In genomic region chr6:31058128-31058894, GRCh38 we compare ENCODE assay signal across 9 cellular contexts. TPM values are rescaled to one million over a fixed set of nuclear protein-coding genes. Genes with fewer than 3 reads are reported as not detected.
A peak's percentile ranks its signal among the peaks of the same experiment; 100 is the strongest.
DNase-seq lines count a peak whose midpoint lies in the region; ATAC-seq, FAIRE-seq and TF ChIP-seq lines count a peak whose summit lies in the region.
"Had no signal": no experiment of that assay in that cellular context is flagged by ENCODE, and none has a peak within 500 bp of the region (broad histone marks: within the 10 kb centered on the region; RNA-seq: fewer than 3 reads in every experiment).

No MANE protein-coding gene starts in this region.

- peaks cover 16% of the 10 kb centered on the region for H3K27me3 Mint-ChIP-seq in activated CD4-positive, alpha-beta T cell treated with anti-CD3 and anti-CD28 coated beads, Interleukin-2, amount 10 ng/mL, durations not matched to agents 24 days and 14 days

- DNase-seq in DMS53 treated with DMSO at 0.1 percent for 48 hours (lab: John Stamatoyannopoulos, UW; ENCODE audit: unreplicated experiment) (peak; percentile 46), amniotic stem cell (lab: John Stamatoyannopoulos, UW) (peak; percentile 55), kidney (no peak), upper lobe of right lung (no peak)
- DNase-seq in stimulated activated CD4-positive, alpha-beta T cell treated with anti-CD3 and anti-CD28 coated beads, Interleukin-4, amount 100 ng/mL, for 24 hours = no peak
- DNase-seq in activated CD8-positive, alpha-beta memory T cell treated with anti-CD3 and anti-CD28 coated beads for 24 hours = no peak
- DNase-seq in activated CD4-positive, alpha-beta T cell treated with anti-CD3 and anti-CD28 coated beads, Interleukin-2, amount 10 ng/mL, durations not matched to agents 24 days and 14 days = no peak

- H3K27me3 ChIP-seq in HUES48 (ENCODE audit: control insufficient read depth, insufficient read depth, low read length) (no peaks in the 10 kb centered on the region), upper lobe of right lung (no peaks in the 10 kb centered on the region)

- H3K4me3 ChIP-seq in HUES48 (ENCODE audit: low read depth, low read length) (no peak overlapping the region), kidney (ENCODE audit: low read length in 2 of 2) (no peak overlapping the region), upper lobe of right lung (no peak overlapping the region)

- H3K4me1 Mint-ChIP-seq in activated CD4-positive, alpha-beta T cell treated with anti-CD3 and anti-CD28 coated beads, Interleukin-2, amount 10 ng/mL, durations not matched to agents 24 days and 14 days = peaks cover 2% of the 10 kb centered on the region

- no peak for FAIRE-seq in kidney (lab: Jason Lieb, UNC)

- no peak overlapping the region for H3K4me3 Mint-ChIP-seq in activated CD4-positive, alpha-beta T cell treated with anti-CD3 and anti-CD28 coated beads, Interleukin-2, amount 10 ng/mL, durations not matched to agents 24 days and 14 days

- H3K27ac ChIP-seq in HUES48 (ENCODE audit: low read depth, low read length) (peak overlapping the region; percentile 11), kidney (ENCODE audit: low read depth in 2 of 2, low read length in 2 of 2) (no peak overlapping the region), upper lobe of right lung (no peak overlapping the region)

- no peaks in the 10 kb centered on the region for H3K36me3 Mint-ChIP-seq in activated CD4-positive, alpha-beta T cell treated with anti-CD3 and anti-CD28 coated beads, Interleukin-2, amount 10 ng/mL, durations not matched to agents 24 days and 14 days (ENCODE audit: low read depth)

- H3K36me3 ChIP-seq in HUES48 (ENCODE audit: control insufficient read depth, insufficient read depth, low read length) (no peaks in the 10 kb centered on the region), kidney (ENCODE audit: control insufficient read depth in 1 of 2, insufficient read depth in 2 of 2, low read length in 2 of 2) (no peaks in the 10 kb centered on the region), upper lobe of right lung (no peaks in the 10 kb centered on the region)

- ATAC-seq in upper lobe of right lung = peak; percentile 72

- H3K9me3 Mint-ChIP-seq in activated CD4-positive, alpha-beta T cell treated with anti-CD3 and anti-CD28 coated beads, Interleukin-2, amount 10 ng/mL, durations not matched to agents 24 days and 14 days = no peaks in the 10 kb centered on the region

- H3K4me1 ChIP-seq in HUES48 (ENCODE audit: control insufficient read depth, insufficient read depth, low read length) = peaks cover 4% of the 10 kb centered on the region; the same call in 1 of the 2 replicates
- H3K4me1 ChIP-seq in kidney (ENCODE audit: control insufficient read depth in 1 of 2, insufficient read depth in 1 of 2, low read depth in 1 of 2, low read length in 2 of 2) = no peaks in the 10 kb centered on the region
- H3K4me1 ChIP-seq in upper lobe of right lung = peaks cover 7% of the 10 kb centered on the region

- no peak overlapping the region for H3K27ac Mint-ChIP-seq in activated CD4-positive, alpha-beta T cell treated with anti-CD3 and anti-CD28 coated beads, Interleukin-2, amount 10 ng/mL, durations not matched to agents 24 days and 14 days

- H3K9me3 ChIP-seq in HUES48 (ENCODE audit: control insufficient read depth, insufficient read depth, low read length) = no peaks in the 10 kb centered on the region
- H3K9me3 ChIP-seq in kidney (ENCODE audit: control insufficient read depth in 1 of 2, low read length in 2 of 2) = no peaks in the 10 kb centered on the region
- H3K9me3 ChIP-seq in upper lobe of right lung = no peaks in the 10 kb centered on the region

- H3K9ac ChIP-seq in HUES48 (ENCODE audit: low read depth, low read length) (no peak overlapping the region), kidney (ENCODE audit: low read length in 2 of 2) (no peak overlapping the region)

- intact Hi-C loops in kidney (cut with DNase I) (no loop called here), upper lobe of right lung (cut with DNase I) (no loop called here)
- intact Hi-C loops in activated CD4-positive, alpha-beta T cell treated with anti-CD3 and anti-CD28 coated beads, Interleukin-2, amount 10 ng/mL, durations not matched to agents 24 days and 14 days (cut with micrococcal nuclease) = no loop called here

- peak; percentile 27 for TF ChIP-seq CTCF in kidney (IDR thresholded peaks at IDR 0.05; ENCODE audit: borderline replicate concordance, extremely low read depth, insufficient read depth)
- peak; percentile 59 for TF ChIP-seq CTCF in upper lobe of right lung (IDR thresholded peaks at IDR 0.05)

RNA-seq across cellular contexts. Expression of gene MUC22, which starts 48.0 kb away (rescaled TPM):
- total RNA-seq in kidney (not detected), upper lobe of right lung (not detected)
- not detected for polyA plus RNA-seq in kidney (ENCODE audit: insufficient read depth, low read depth, low replicate concordance)
- total RNA-seq in activated CD4-positive, alpha-beta T cell treated with anti-CD3 and anti-CD28 coated beads, Interleukin-2, amount 10 ng/mL, durations not matched to agents 24 days and 14 days = not detected in 2 replicates
- total RNA-seq: T-helper 1 cell treated with Interleukin-12 subunit alpha and Interleukin-12 subunit beta and Interleukin-4 antibody, amounts not matched to agents 30 ng/mL and 1 ng/mL, for 36 hours had no signal

RNA-seq across cellular contexts. Expression of gene C6orf15, which starts 54.1 kb away (rescaled TPM):
- total RNA-seq in kidney (not detected), upper lobe of right lung (not detected)
- polyA plus RNA-seq in kidney (ENCODE audit: insufficient read depth, low read depth, low replicate concordance) = not detected
- total RNA-seq in activated CD4-positive, alpha-beta T cell treated with anti-CD3 and anti-CD28 coated beads, Interleukin-2, amount 10 ng/mL, durations not matched to agents 24 days and 14 days = not detected in 2 replicates
- total RNA-seq: T-helper 1 cell treated with Interleukin-12 subunit alpha and Interleukin-12 subunit beta and Interleukin-4 antibody, amounts not matched to agents 30 ng/mL and 1 ng/mL, for 36 hours had no signal

RNA-seq across cellular contexts. Expression of gene PSORS1C1, which starts 56.3 kb away (rescaled TPM):
- total RNA-seq in kidney = 3.6 TPM
- polyA plus RNA-seq in kidney (ENCODE audit: insufficient read depth, low read depth, low replicate concordance) = 2.1 TPM
- total RNA-seq in upper lobe of right lung = 8.2 TPM
- total RNA-seq in activated CD4-positive, alpha-beta T cell treated with anti-CD3 and anti-CD28 coated beads, Interleukin-2, amount 10 ng/mL, durations not matched to agents 24 days and 14 days = not detected in 2 replicates
- total RNA-seq: T-helper 1 cell treated with Interleukin-12 subunit alpha and Interleukin-12 subunit beta and Interleukin-4 antibody, amounts not matched to agents 30 ng/mL and 1 ng/mL, for 36 hours had no signal

Comparison
In these comparisons a context has a peak if more than half of its experiments do, and no peak if none do; other contexts are left out.
1. DNase-seq: peak in DMS53 treated with DMSO at 0.1 percent for 48 hours (single experiment) and amniotic stem cell (single experiment); none in kidney (single experiment), upper lobe of right lung (single experiment), stimulated activated CD4-positive, alpha-beta T cell treated with anti-CD3 and anti-CD28 coated beads, Interleukin-4, amount 100 ng/mL, for 24 hours (single experiment), activated CD8-positive, alpha-beta memory T cell treated with anti-CD3 and anti-CD28 coated beads for 24 hours (single experiment) and activated CD4-positive, alpha-beta T cell treated with anti-CD3 and anti-CD28 coated beads, Interleukin-2, amount 10 ng/mL, durations not matched to agents 24 days and 14 days (single experiment).